Comparison of ENCODE assay signal across 15 cellular contexts in genomic region chr12:110108309-110109036, GRCh38. TPM values are rescaled to one million over a fixed set of nuclear protein-coding genes. Genes with fewer than 3 reads are reported as not detected.
DNase-seq lines count a peak whose midpoint lies in the region; ATAC-seq, FAIRE-seq and TF ChIP-seq lines count a peak whose summit lies in the region.
"Had no signal": no experiment of that assay in that cellular context is flagged by ENCODE, and none has a peak within 500 bp of the region (broad histone marks: within the 10 kb centered on the region; RNA-seq: fewer than 3 reads in every experiment).

No MANE protein-coding gene starts in this region.

- peaks cover 19% of the 10 kb centered on the region for H3K4me1 Mint-ChIP-seq in neural crest cell
- H3K4me1 Mint-ChIP-seq: activated CD4-positive, alpha-beta T cell treated with anti-CD3 and anti-CD28 coated beads, Interleukin-2, amount 10 ng/mL, durations not matched to agents 7 days and 5 days; CD4-positive, alpha-beta memory T cell; stimulated activated effector memory CD8-positive, alpha-beta T cell treated with anti-CD3 and anti-CD28 coated beads, Interleukin-12 subunit alpha, Interleukin-12 subunit beta, amount 100 ng/mL, for 72 hours had no signal

- WGBS in esophagus squamous epithelium, 2 donors = 65 to 69% methylated on average over 8 of the region's 8 CpGs
- 85 to 87% methylated on average over 8 of the region's 8 CpGs for WGBS in thyroid gland, 2 donors

- no peak overlapping the region for H3K4me3 Mint-ChIP-seq in neural crest cell
- H3K4me3 Mint-ChIP-seq: activated CD4-positive, alpha-beta T cell treated with anti-CD3 and anti-CD28 coated beads, Interleukin-2, amount 10 ng/mL, durations not matched to agents 7 days and 5 days; CD4-positive, alpha-beta memory T cell; natural killer cell treated with Interleukin-12 subunit alpha and Interleukin-12 subunit beta and Interleukin-15 and Interleukin-18, amount 100 ng/mL, for 72 hours; stimulated activated effector memory CD8-positive, alpha-beta T cell treated with anti-CD3 and anti-CD28 coated beads, Interleukin-12 subunit alpha, Interleukin-12 subunit beta, amount 100 ng/mL, for 72 hours had no signal

- peaks cover 8 to 42% (median 29%) of the 10 kb centered on the region in 3 donors for H3K4me1 ChIP-seq in esophagus squamous epithelium
- peaks cover 4 to 46% of the 10 kb centered on the region in 2 donors for H3K4me1 ChIP-seq in thyroid gland

- H3K27ac Mint-ChIP-seq in neural crest cell (ENCODE audit: unreplicated experiment) = peak overlapping the region; percentile 14
- H3K27ac Mint-ChIP-seq: activated CD4-positive, alpha-beta T cell treated with anti-CD3 and anti-CD28 coated beads, Interleukin-2, amount 10 ng/mL, durations not matched to agents 7 days and 5 days; activated T-helper 2 cell treated with anti-CD3 and anti-CD28 coated beads, Interferon-gamma antibody, Interleukin-2, Interleukin-4, amounts not matched to agents 10 μg/mL and 5 μg/mL and 100 μg/mL, durations not matched to agents 14 hours and 24 hours and 36 hours; CD4-positive, alpha-beta memory T cell; natural killer cell treated with Interleukin-12 subunit alpha and Interleukin-12 subunit beta and Interleukin-15 and Interleukin-18, amount 100 ng/mL, for 72 hours; stimulated activated effector memory CD8-positive, alpha-beta T cell treated with anti-CD3 and anti-CD28 coated beads, Interleukin-12 subunit alpha, Interleukin-12 subunit beta, amount 100 ng/mL, for 72 hours had no signal

- no peaks in the 10 kb centered on the region for H3K36me3 Mint-ChIP-seq in neural crest cell (ENCODE audit: low read depth)
- H3K36me3 Mint-ChIP-seq: CD4-positive, alpha-beta memory T cell; natural killer cell treated with Interleukin-12 subunit alpha and Interleukin-12 subunit beta and Interleukin-15 and Interleukin-18, amount 100 ng/mL, for 72 hours; stimulated activated effector memory CD8-positive, alpha-beta T cell treated with anti-CD3 and anti-CD28 coated beads, Interleukin-12 subunit alpha, Interleukin-12 subunit beta, amount 100 ng/mL, for 72 hours had no signal

- no peak for TF ChIP-seq POLR2A in esophagus squamous epithelium (IDR thresholded peaks at IDR 0.05)
- no peak for TF ChIP-seq POLR2A in thyroid gland (IDR thresholded peaks at IDR 0.05)
- no peak for TF ChIP-seq POLR2A in GM18505 (IDR thresholded peaks at IDR 0.05; ENCODE audit: borderline replicate concordance, extremely low read depth, insufficient read depth, insufficient read length)
- TF ChIP-seq POLR2A in GM12891 (IDR thresholded peaks at IDR 0.05; ENCODE audit: low read depth, low read length) = no peak

- no peaks in the 10 kb centered on the region for H3K9me3 Mint-ChIP-seq in neural crest cell
- H3K9me3 Mint-ChIP-seq: CD4-positive, alpha-beta memory T cell; natural killer cell treated with Interleukin-12 subunit alpha and Interleukin-12 subunit beta and Interleukin-15 and Interleukin-18, amount 100 ng/mL, for 72 hours; stimulated activated effector memory CD8-positive, alpha-beta T cell treated with anti-CD3 and anti-CD28 coated beads, Interleukin-12 subunit alpha, Interleukin-12 subunit beta, amount 100 ng/mL, for 72 hours had no signal

- H3K27ac ChIP-seq in WERI-Rb-1 = peak overlapping the region; percentile 70
- H3K27ac ChIP-seq in esophagus squamous epithelium = peak overlapping the region; percentile 41 to 93 (median 90)
- H3K27ac ChIP-seq in thyroid gland = peak overlapping the region; percentile 30 to 89 (median 89)

- H3K9me3 ChIP-seq in WERI-Rb-1 (ENCODE audit: severe bottlenecking) (peaks cover 2% of the 10 kb centered on the region), esophagus squamous epithelium (no peaks in the 10 kb centered on the region), thyroid gland (no peaks in the 10 kb centered on the region)

- no peak for ATAC-seq in HG02870 (IDR thresholded peaks at IDR 0.05; ENCODE audit: unreplicated experiment)
- ATAC-seq in GM18505 (IDR thresholded peaks at IDR 0.05; ENCODE audit: unreplicated experiment) = no peak
- ATAC-seq: natural killer cell treated with Interleukin-12 subunit alpha and Interleukin-12 subunit beta and Interleukin-15 and Interleukin-18, amount 100 ng/mL, for 72 hours; stimulated activated effector memory CD8-positive, alpha-beta T cell treated with anti-CD3 and anti-CD28 coated beads, Interleukin-12 subunit alpha, Interleukin-12 subunit beta, amount 100 ng/mL, for 72 hours had no signal

- H3K36me3 ChIP-seq in WERI-Rb-1 (no peaks in the 10 kb centered on the region), esophagus squamous epithelium (no peaks in the 10 kb centered on the region), thyroid gland (no peaks in the 10 kb centered on the region)

- TF ChIP-seq CTCF in WERI-Rb-1 (IDR thresholded peaks at IDR 0.05; ENCODE audit: low read depth, low read length) (no peak), esophagus squamous epithelium (IDR thresholded peaks at IDR 0.05) (no peak), neural crest cell (conservative IDR thresholded peaks at IDR 0.05) (no peak), thyroid gland (IDR thresholded peaks at IDR 0.05) (no peak)

- H3K27me3 Mint-ChIP-seq in neural crest cell (ENCODE audit: low read depth) = no peaks in the 10 kb centered on the region

- DNase-seq in WERI-Rb-1 (no peak), esophagus squamous epithelium (lab: John Stamatoyannopoulos, UW) (no peak), neural crest cell (ENCODE audit: low read depth, low spot score) (no peak), thyroid gland (peak in 1 of 2 donors; percentile 3), activated T-cell treated with anti-CD3 and anti-CD28 coated beads for 4 hours (no peak), GM12891 (ENCODE audit: insufficient read length, low spot score) (no peak)
- DNase-seq: activated CD4-positive, alpha-beta T cell treated with anti-CD3 and anti-CD28 coated beads, Interleukin-2, amount 10 ng/mL, durations not matched to agents 7 days and 5 days; CD4-positive, alpha-beta memory T cell; GF-D8; stimulated activated CD4-positive, alpha-beta T cell treated with anti-CD3 and anti-CD28 coated beads, Interleukin-1b, Interleukin-23, amount 100 ng/mL, for 48 hours had no signal

- no peak for FAIRE-seq in GM12891 (lab: Jason Lieb, UNC)

- H3K4me3 ChIP-seq in WERI-Rb-1 (ENCODE audit: low read depth, low read length) (no peak overlapping the region), esophagus squamous epithelium (no peak overlapping the region), thyroid gland (replicated peaks in 1 of 3) (no peak overlapping the region)

- H3K27me3 ChIP-seq in WERI-Rb-1 (ENCODE audit: insufficient read depth, low read depth, severe bottlenecking) = no peaks in the 10 kb centered on the region
- H3K27me3 ChIP-seq in esophagus squamous epithelium = no peaks in the 10 kb centered on the region
- H3K27me3 ChIP-seq in thyroid gland = no peaks in the 10 kb centered on the region

- intact Hi-C loops in esophagus squamous epithelium (cut with DNase I) (no loop called here), thyroid gland (cut with DNase I) (no loop called here)

TF ChIP-seq in GM12891, 5 proteins besides CTCF, POLR2A, EP300 and RAD21:
- TF ChIP-seq SPI1 (IDR thresholded peaks at IDR 0.05; ENCODE audit: low read depth, low read length) (no peak), POU2F2 (IDR thresholded peaks at IDR 0.05; ENCODE audit: low read depth, low read length) (no peak)

RNA-seq across cellular contexts. Expression of gene IFT81, which starts 15.7 kb away (rescaled TPM):
- total RNA-seq in esophagus squamous epithelium (10 to 100 TPM in 1 of 4 donors, 1 to 10 TPM in 3; 3.6 to 12.6 (median 7.2) TPM), neural crest cell (40.4 and 43.5 TPM in 2 replicates), thyroid gland (10 to 100 TPM; 21.6 to 36.0 (median 29.5) TPM)
- polyA plus RNA-seq in GM12891 (2012; ENCODE audit: low read depth, missing spikeins) = 5.7 TPM
